In the genomic region with DNA sequence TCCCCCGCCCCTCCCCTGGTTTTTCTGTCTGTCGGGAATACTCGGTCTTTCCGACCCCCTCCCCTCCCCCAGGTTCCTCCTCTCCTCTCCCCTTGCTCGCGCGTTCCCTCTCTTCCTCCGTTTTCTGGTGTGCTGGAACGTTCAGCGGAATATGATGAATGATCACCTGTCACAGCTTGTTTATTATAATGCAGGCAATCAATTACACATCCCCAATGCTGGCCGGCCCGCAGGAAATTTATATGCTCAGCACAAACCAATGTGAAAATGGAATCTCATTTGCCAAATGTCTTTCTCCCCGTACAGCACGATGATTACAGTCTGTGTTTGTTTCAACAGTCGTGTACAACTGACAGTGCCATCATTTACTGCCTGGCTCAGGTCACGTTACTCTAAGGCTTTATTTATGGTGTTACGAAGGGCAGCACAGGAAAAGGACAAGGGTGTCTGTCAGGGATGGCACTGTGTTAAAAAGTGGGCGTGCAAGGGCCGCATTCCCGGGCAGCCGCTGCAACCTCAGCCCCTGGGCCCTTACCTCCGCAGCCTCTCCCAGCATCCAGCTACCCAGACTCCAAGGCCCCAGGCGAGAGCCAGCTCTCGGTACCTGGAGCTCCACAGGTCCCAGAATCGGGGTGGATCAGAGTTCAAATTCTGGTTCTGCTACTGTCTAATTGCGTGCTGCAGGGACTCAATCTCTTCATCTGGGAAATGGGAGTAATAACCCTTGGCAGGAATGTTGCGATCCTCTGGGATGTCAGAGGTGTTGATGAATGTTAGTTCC, we compare ENCODE assay signal across 9 cellular contexts. TPM values are rescaled to one million over a fixed set of nuclear protein-coding genes. Genes with fewer than 3 reads are reported as not detected.
DNase-seq lines count a peak whose midpoint lies in the region; ATAC-seq and TF ChIP-seq lines count a peak whose summit lies in the region.
"Had no signal": no experiment of that assay in that cellular context is flagged by ENCODE, and none has a peak within 500 bp of the region (broad histone marks: within the 10 kb centered on the region; RNA-seq: fewer than 3 reads in every experiment).

No MANE protein-coding gene starts in this region.

- POLR2A ChIA-PET in activated B cell treated with CpG ODN at 0.5 μM for 24 hours (lab: Charles Lee), result interaction anchor here (0.6 to 8.2 kb wide), 4 partner anchors 14 to 200 kb away, joined by 3 to 124 read pairs (median 6); a partner anchor contains a TSS

- no peaks in the 10 kb centered on the region for H3K36me3 ChIP-seq in heart right ventricle

- intact Hi-C loops in heart right ventricle (cut with DNase I), result loop anchor here in 2 of 10 donors (5.0 to 10.0 kb wide), 2 partner anchors 63 to 150 kb away; no protein-coding TSS in a partner anchor
- intact Hi-C loops in cardiac septum (cut with DNase I), result loop anchor here (5.0 kb wide), 1 partner anchor 77 kb away; no protein-coding TSS in a partner anchor
- intact Hi-C loops in activated B cell treated with CpG ODN at 0.5 μM for 24 hours (cut with micrococcal nuclease), result loop anchor here (1.0 to 5.0 kb wide), 3 partner anchors 75 to 197 kb away; no protein-coding TSS in a partner anchor
- intact Hi-C loops in head of caudate nucleus (cut with DNase I), result no loop called here

- H3K9me3 Mint-ChIP-seq in activated B cell treated with CpG ODN at 0.5 μM for 24 hours, result no peaks in the 10 kb centered on the region

- peak overlapping the region; percentile 12 for H3K27ac Mint-ChIP-seq in activated B cell treated with CpG ODN at 0.5 μM for 24 hours

- H3K36me3 Mint-ChIP-seq in activated B cell treated with CpG ODN at 0.5 μM for 24 hours (ENCODE audit: low read depth), result peaks cover 4% of the 10 kb centered on the region

- TF ChIP-seq CTCF in heart right ventricle (IDR thresholded peaks at IDR 0.05) (no peak), activated B cell treated with CpG ODN at 0.5 μM for 24 hours (IDR thresholded peaks at IDR 0.05) (no peak), retinal pigment epithelial cell (conservative IDR thresholded peaks at IDR 0.05; ENCODE audit: low read depth, low read length) (no peak)

- H3K27me3 Mint-ChIP-seq in activated B cell treated with CpG ODN at 0.5 μM for 24 hours, result no peaks in the 10 kb centered on the region

- no peaks in the 10 kb centered on the region for H3K9me3 ChIP-seq in heart right ventricle

- H3K27ac ChIP-seq in heart right ventricle, result peak overlapping the region in 5 of 10 donors; percentile 9 to 71 (median 36)
- H3K27ac ChIP-seq: epithelial cell of prostate had no signal

- peaks cover 63% of the 10 kb centered on the region for H3K4me1 Mint-ChIP-seq in activated B cell treated with CpG ODN at 0.5 μM for 24 hours

- H3K4me3 Mint-ChIP-seq in activated B cell treated with CpG ODN at 0.5 μM for 24 hours, result peak overlapping the region; percentile 96

- peaks cover 0 to 19% (median 0%) of the 10 kb centered on the region in 7 donors for H3K27me3 ChIP-seq in heart right ventricle

- CTCF ChIA-PET in activated B cell treated with CpG ODN at 0.5 μM for 24 hours (lab: Charles Lee), result no interaction called here

- H3K4me3 ChIP-seq in heart right ventricle (peak overlapping the region; percentile 25 to 64 (median 56)), retinal pigment epithelial cell (ENCODE audit: low read length) (peak overlapping the region; percentile 66)

- DNase-seq in heart right ventricle, result no peak
- DNase-seq in cardiac septum (ENCODE audit: low spot score), result no peak
- DNase-seq in activated B cell treated with CpG ODN at 0.5 μM for 24 hours, result no peak
- DNase-seq in head of caudate nucleus, result peak in 25 of 42 donors; percentile 5 to 58 (median 21)
- no peak for DNase-seq in retinal pigment epithelial cell (ENCODE audit: low read depth)
- no peak for DNase-seq in HUDEP-2 (lab: John Stamatoyannopoulos, UW; ENCODE audit: unreplicated experiment in 76 of 76)
- DNase-seq in NCI-H1930 (lab: John Stamatoyannopoulos, UW), result no peak

- peak in 3 of 8 donors; percentile 9 to 28 (median 16) for ATAC-seq in heart right ventricle
- ATAC-seq in activated B cell treated with CpG ODN at 0.5 μM for 24 hours (ENCODE audit: low read depth), result no peak
- no peak for ATAC-seq in GM19467 (IDR thresholded peaks at IDR 0.05; ENCODE audit: unreplicated experiment)

- H3K4me1 ChIP-seq in heart right ventricle, result peaks cover 2 to 48% (median 27%) of the 10 kb centered on the region in 9 donors

- 26 to 30% methylated on average over 23 to 27 of the region's 27 CpGs for WGBS in heart right ventricle, 2 donors

RNA-seq across cellular contexts. Expression of a gene that starts 24.6 kb away (rescaled TPM):
- total RNA-seq in heart right ventricle (1 to 10 TPM in 9 of 10 donors, under 1 TPM in 1; 0.82 to 4.1 (median 2.2) TPM), cardiac septum (1.9 TPM), activated B cell treated with CpG ODN at 0.5 μM for 24 hours (1.0 and 1.9 TPM in 2 replicates)
- 1 to 10 TPM in 1 of 2 donors, under 1 TPM in 1; 0.59 to 4.6 TPM for polyA plus RNA-seq in heart right ventricle

Comparison
In these comparisons a context has a peak if more than half of its experiments do, and no peak if none do; other contexts are left out.
1. DNase-seq: peak in head of caudate nucleus (25 of 42); none in heart right ventricle (0 of 2), cardiac septum (single experiment), activated B cell treated with CpG ODN at 0.5 μM for 24 hours (single experiment), retinal pigment epithelial cell (single experiment), HUDEP-2 (0 of 76) and NCI-H1930 (0 of 2).